ENCODE assay signal across 23 cellular contexts in genomic region chr4:61320154-61320553, GRCh38.
DNase-seq lines count a peak whose midpoint lies in the region; TF ChIP-seq lines count a peak whose summit lies in the region.
"Had no signal": no experiment of that assay in that cellular context is flagged by ENCODE, and none has a peak within 500 bp of the region (broad histone marks: within the 10 kb centered on the region; RNA-seq: fewer than 3 reads in every experiment).

No MANE protein-coding gene starts in this region.

- no peak overlapping the region for H3K27ac Mint-ChIP-seq in MCF 10A (ENCODE audit: low read depth, unreplicated experiment)
- H3K27ac Mint-ChIP-seq: CD8-positive, alpha-beta memory T cell had no signal

- DNase-seq in mammary epithelial cell (peak; percentile 3), MCF 10A (ENCODE audit: unreplicated experiment) (no peak), epithelial cell of esophagus (ENCODE audit: low read depth) (peak; percentile 43), kidney tubule cell (ENCODE audit: low spot score) (peak; percentile 1), RKO (ENCODE audit: low spot score) (no peak), RWPE1 (ENCODE audit: low spot score) (no peak)
- no peak for DNase-seq in stimulated activated CD4-positive, alpha-beta T cell treated with anti-CD3 and anti-CD28 coated beads, Interleukin-4, amount 100 ng/mL, for 1 hour
- DNase-seq in stimulated activated CD4-positive, alpha-beta T cell treated with anti-CD3 and anti-CD28 coated beads, Interleukin-12 subunit alpha, Interleukin-12 subunit beta, amount 100 ng/mL, for 4 hours: no peak
- DNase-seq: AML-193; Calu3; CD8-positive, alpha-beta memory T cell; DMS153; HCEC 1CT; KBM-7; NCI-H1092 treated with DMSO at 0.1 percent for 48 hours; NCI-H1436 treated with DMSO at 0.1 percent for 48 hours; NCI-H1930; NCI-H345; NCI-H524 treated with DMSO at 0.1 percent for 48 hours; Right ventricle myocardium superior had no signal

- no peak overlapping the region for H3K4me2 ChIP-seq in mammary epithelial cell (ENCODE audit: insufficient read depth, low read depth, low read length)
- H3K4me2 ChIP-seq: GM23338 had no signal

- no peaks in the 10 kb centered on the region for H3K27me3 Mint-ChIP-seq in MCF 10A (ENCODE audit: insufficient read depth, unreplicated experiment)
- H3K27me3 Mint-ChIP-seq: CD8-positive, alpha-beta memory T cell had no signal

- peak overlapping the region; percentile 16 for H2AFZ ChIP-seq in mammary epithelial cell (ENCODE audit: low read depth, low read length)
- H2AFZ ChIP-seq: GM23338 had no signal

- BruUV-seq in mammary epithelial cell (replicated peaks; lab: Mats Ljungman, UMichigan) (no TSS peak), MCF 10A (replicated peaks; lab: Mats Ljungman, UMichigan) (no TSS peak)

- no peak for TF ChIP-seq CTCF in mammary epithelial cell (conservative IDR thresholded peaks at IDR 0.05 in 1 of 2, IDR thresholded peaks at IDR 0.05 in 1 of 2; ENCODE audit: extremely low read depth in 1 of 2, insufficient read depth in 1 of 2, low read depth in 1 of 2, low read length in 2 of 2)
- TF ChIP-seq CTCF in MCF 10A (IDR thresholded peaks at IDR 0.05; ENCODE audit: unreplicated experiment): no peak
- TF ChIP-seq CTCF in epithelial cell of esophagus (IDR thresholded peaks at IDR 0.05; ENCODE audit: insufficient read depth, low read depth, low read length, missing control alignments): no peak
- no peak for TF ChIP-seq CTCF in RWPE1 (conservative IDR thresholded peaks at IDR 0.05; ENCODE audit: low read depth)

- H3K9ac ChIP-seq in mammary epithelial cell (ENCODE audit: insufficient read depth, low read length): no peak overlapping the region

- dilution Hi-C loops in mammary epithelial cell (cut with HindIII; ENCODE audit: low sequenced_read_pairs): no loop called here

- peaks cover 10% of the 10 kb centered on the region for H3K9me3 Mint-ChIP-seq in MCF 10A (ENCODE audit: unreplicated experiment)

- in situ Hi-C loops in mammary epithelial cell (cut with MboI; ENCODE audit: low sequenced_read_pairs in 2 of 2): no loop called here

- POLR2A ChIA-PET in MCF 10A (lab: Yijun Ruan, JAX): interaction anchor here (0.7 kb wide), 1 partner anchor 74 kb away, joined by 3 read pairs; no protein-coding TSS in a partner anchor
- POLR2A ChIA-PET in RWPE1 (lab: Yijun Ruan, JAX; ENCODE audit: low non-redundant PET): no interaction called here

- H3K4me1 ChIP-seq in mammary epithelial cell (ENCODE audit: insufficient read depth, low read length): no peaks in the 10 kb centered on the region

- no peaks in the 10 kb centered on the region for H4K20me1 ChIP-seq in mammary epithelial cell (ENCODE audit: insufficient read depth, low read length)

- intact Hi-C loops in mammary epithelial cell (cut with micrococcal nuclease) (no loop called here), MCF 10A (cut with micrococcal nuclease) (no loop called here)

- H3K4me3 ChIP-seq in mammary epithelial cell (replicated peaks in 1 of 3; ENCODE audit: insufficient read depth in 1 of 3, low read depth in 2 of 3, low read length in 3 of 3) (no peak overlapping the region), epithelial cell of esophagus (ENCODE audit: low read length) (no peak overlapping the region)
- H3K4me3 ChIP-seq: GM23338 had no signal

- no peaks in the 10 kb centered on the region for H3K79me2 ChIP-seq in mammary epithelial cell (ENCODE audit: insufficient read depth, low read length)

- CTCF ChIA-PET in mammary epithelial cell (lab: Charles Lee; ENCODE audit: low non-redundant PET) (no interaction called here), MCF 10A (lab: Yijun Ruan, JAX) (no interaction called here), RWPE1 (lab: Yijun Ruan, JAX) (no interaction called here)

- no peaks in the 10 kb centered on the region for H3K36me3 Mint-ChIP-seq in MCF 10A (ENCODE audit: insufficient read depth, unreplicated experiment)
- H3K36me3 Mint-ChIP-seq: CD8-positive, alpha-beta memory T cell had no signal

- no peak overlapping the region for H3K27ac ChIP-seq in mammary epithelial cell (ENCODE audit: insufficient read depth, low read depth, low read length)
- no peak overlapping the region for H3K27ac ChIP-seq in RWPE1
- H3K27ac ChIP-seq: C4-2B, HL-60 had no signal

- H3K36me3 ChIP-seq in mammary epithelial cell (ENCODE audit: insufficient read depth, low read length): no peaks in the 10 kb centered on the region

- H3K4me3 Mint-ChIP-seq in MCF 10A (ENCODE audit: unreplicated experiment): no peak overlapping the region
- H3K4me3 Mint-ChIP-seq: CD8-positive, alpha-beta memory T cell; GM23338 had no signal

- H3K27me3 ChIP-seq in mammary epithelial cell (ENCODE audit: insufficient read depth, low read length): no peaks in the 10 kb centered on the region

- peaks cover 3% of the 10 kb centered on the region for H3K9me3 ChIP-seq in mammary epithelial cell (replicated peaks; ENCODE audit: insufficient read depth, low read length)

- WGBS in mammary epithelial cell (ENCODE audit: low coverage, missing lambda C conversion rate): 92% methylated on average over 1 of the region's 1 CpG

- H3K4me1 Mint-ChIP-seq in MCF 10A (ENCODE audit: insufficient read depth, unreplicated experiment): peaks cover 11% of the 10 kb centered on the region
- H3K4me1 Mint-ChIP-seq: CD8-positive, alpha-beta memory T cell had no signal

Comparison
In these comparisons a context has a peak if more than half of its experiments do, and no peak if none do; other contexts are left out.
1. DNase-seq: peak in mammary epithelial cell (single experiment), epithelial cell of esophagus (single experiment) and kidney tubule cell (single experiment); none in MCF 10A (single experiment), stimulated activated CD4-positive, alpha-beta T cell treated with anti-CD3 and anti-CD28 coated beads, Interleukin-4, amount 100 ng/mL, for 1 hour (single experiment), stimulated activated CD4-positive, alpha-beta T cell treated with anti-CD3 and anti-CD28 coated beads, Interleukin-12 subunit alpha, Interleukin-12 subunit beta, amount 100 ng/mL, for 4 hours (single experiment), RKO (single experiment) and RWPE1 (single experiment).